13 cellular contexts compared by ENCODE assay signal in genomic region chr2:238069021-238069709, GRCh38. TPM values are rescaled to one million over a fixed set of nuclear protein-coding genes. Genes with fewer than 3 reads are reported as not detected.
DNase-seq lines count a peak whose midpoint lies in the region; ATAC-seq and TF ChIP-seq lines count a peak whose summit lies in the region.
"Had no signal": no experiment of that assay in that cellular context is flagged by ENCODE, and none has a peak within 500 bp of the region (broad histone marks: within the 10 kb centered on the region; RNA-seq: fewer than 3 reads in every experiment).

No MANE protein-coding gene starts in this region.

- peaks cover 49% of the 10 kb centered on the region for H3K4me1 Mint-ChIP-seq in activated CD4-positive, alpha-beta T cell treated with anti-CD3 and anti-CD28 coated beads for 36 hours
- H3K4me1 Mint-ChIP-seq in activated T-helper 17 cell treated with anti-CD3 and anti-CD28 coated beads, Interleukin-2, amount 50 U/mL, for 72 hours, result peaks cover 38% of the 10 kb centered on the region
- H3K4me1 Mint-ChIP-seq: B cell had no signal

- H3K27me3 Mint-ChIP-seq in activated CD4-positive, alpha-beta T cell treated with anti-CD3 and anti-CD28 coated beads for 36 hours, result no peaks in the 10 kb centered on the region
- no peaks in the 10 kb centered on the region for H3K27me3 Mint-ChIP-seq in activated T-helper 17 cell treated with anti-CD3 and anti-CD28 coated beads, Interleukin-2, amount 50 U/mL, for 72 hours
- H3K27me3 Mint-ChIP-seq: B cell had no signal

- no peak overlapping the region for H3K4me3 Mint-ChIP-seq in activated CD4-positive, alpha-beta T cell treated with anti-CD3 and anti-CD28 coated beads for 36 hours
- H3K4me3 Mint-ChIP-seq in activated T-helper 17 cell treated with anti-CD3 and anti-CD28 coated beads, Interleukin-2, amount 50 U/mL, for 72 hours, result peak overlapping the region; percentile 53
- H3K4me3 Mint-ChIP-seq: B cell, neural crest cell had no signal

- POLR2A ChIA-PET in activated CD4-positive, alpha-beta T cell treated with anti-CD3 and anti-CD28 coated beads for 36 hours (lab: Charles Lee), result interaction anchor here (0.7 kb wide), 1 partner anchor 22 kb away, joined by 3 read pairs; no protein-coding TSS in a partner anchor

- peaks cover 15% of the 10 kb centered on the region for H3K9me3 Mint-ChIP-seq in activated CD4-positive, alpha-beta T cell treated with anti-CD3 and anti-CD28 coated beads for 36 hours (ENCODE audit: low read depth)
- peaks cover 3% of the 10 kb centered on the region for H3K9me3 Mint-ChIP-seq in activated T-helper 17 cell treated with anti-CD3 and anti-CD28 coated beads, Interleukin-2, amount 50 U/mL, for 72 hours

- CTCF ChIA-PET in activated CD4-positive, alpha-beta T cell treated with anti-CD3 and anti-CD28 coated beads for 36 hours (lab: Charles Lee), result interaction anchor here (1.1 kb wide), 1 partner anchor 8 kb away, joined by 4 read pairs; no protein-coding TSS in a partner anchor

- H3K27ac Mint-ChIP-seq in activated CD4-positive, alpha-beta T cell treated with anti-CD3 and anti-CD28 coated beads for 36 hours, result peak overlapping the region; percentile 45
- peak overlapping the region; percentile 90 for H3K27ac Mint-ChIP-seq in activated T-helper 17 cell treated with anti-CD3 and anti-CD28 coated beads, Interleukin-2, amount 50 U/mL, for 72 hours
- H3K27ac Mint-ChIP-seq: B cell had no signal

- H3K36me3 Mint-ChIP-seq in activated CD4-positive, alpha-beta T cell treated with anti-CD3 and anti-CD28 coated beads for 36 hours (ENCODE audit: low read depth), result peaks cover 83% of the 10 kb centered on the region
- H3K36me3 Mint-ChIP-seq in activated T-helper 17 cell treated with anti-CD3 and anti-CD28 coated beads, Interleukin-2, amount 50 U/mL, for 72 hours (ENCODE audit: low read depth), result peaks cover 100% of the 10 kb centered on the region

- no peak for DNase-seq in activated CD4-positive, alpha-beta T cell treated with anti-CD3 and anti-CD28 coated beads for 36 hours
- no peak for DNase-seq in activated CD4-positive, alpha-beta T cell treated with anti-CD3 and anti-CD28 coated beads for 48 hours
- peak; percentile 64 for DNase-seq in Jurkat, Clone E6-1 (ENCODE audit: low read depth, low spot score)
- DNase-seq in left lobe of liver (ENCODE audit: low spot score) (peak; percentile 41), inferior parietal cortex (ENCODE audit: extremely low spot score) (no peak), kidney tubule cell (ENCODE audit: low spot score) (no peak), foreskin fibroblast (no peak)
- DNase-seq: tibial artery had no signal

- no peak overlapping the region; the same call in 1 of the 2 replicates for H3K4me3 ChIP-seq in Jurkat, Clone E6-1 (ENCODE audit: low read length)
- H3K4me3 ChIP-seq in foreskin fibroblast (ENCODE audit: low read depth in 1 of 2, low read length in 2 of 2), result no peak overlapping the region
- H3K4me3 ChIP-seq: SJSA1, tibial artery had no signal

- TF ChIP-seq CTCF in foreskin fibroblast (IDR thresholded peaks at IDR 0.05; ENCODE audit: low read depth, low read length), result no peak

- no peak for ATAC-seq in activated CD4-positive, alpha-beta T cell treated with anti-CD3 and anti-CD28 coated beads for 36 hours
- peak; percentile 11 for ATAC-seq in activated T-helper 17 cell treated with anti-CD3 and anti-CD28 coated beads, Interleukin-2, amount 50 U/mL, for 72 hours (replicated peaks)
- peak; percentile 27 for ATAC-seq in left lobe of liver

- intact Hi-C loops in activated CD4-positive, alpha-beta T cell treated with anti-CD3 and anti-CD28 coated beads for 36 hours (cut with DNase I, micrococcal nuclease), result loop anchor here in 1 of 2 experiments (10.0 kb wide), 1 partner anchor 374 kb away; no protein-coding TSS in a partner anchor

RNA-seq across cellular contexts. Expression of gene SCLY, which starts 8.4 kb away (rescaled TPM):
- total RNA-seq in activated CD4-positive, alpha-beta T cell treated with anti-CD3 and anti-CD28 coated beads for 36 hours, result 10 to 100 TPM; 59.2 to 60.5 TPM
- polyA plus RNA-seq in Jurkat, Clone E6-1 (2012; ENCODE audit: insufficient read depth, insufficient read length), result 34.0 TPM
- 10 to 100 TPM; 56.2 to 57.1 TPM for total RNA-seq in activated T-helper 17 cell treated with anti-CD3 and anti-CD28 coated beads, Interleukin-2, amount 50 U/mL, for 72 hours
- 40.6 TPM for total RNA-seq in left lobe of liver

RNA-seq across cellular contexts. Expression of gene ESPNL, which starts 31.0 kb away (rescaled TPM):
- total RNA-seq in activated CD4-positive, alpha-beta T cell treated with anti-CD3 and anti-CD28 coated beads for 36 hours, result under 1 TPM; 0.16 to 0.21 TPM
- polyA plus RNA-seq in Jurkat, Clone E6-1 (2012; ENCODE audit: insufficient read depth, insufficient read length), result 1.1 TPM
- 1 to 10 TPM in 1 of 2 donors, under 1 TPM in 1; 0.39 to 1.0 TPM for total RNA-seq in activated T-helper 17 cell treated with anti-CD3 and anti-CD28 coated beads, Interleukin-2, amount 50 U/mL, for 72 hours
- 1.7 TPM for total RNA-seq in left lobe of liver
- total RNA-seq: dermis microvascular lymphatic vessel endothelial cell had no signal

Comparison
In these comparisons a context has a peak if more than half of its experiments do, and no peak if none do; other contexts are left out.
1. DNase-seq: peak in Jurkat, Clone E6-1 (single experiment) and left lobe of liver (single experiment); none in activated CD4-positive, alpha-beta T cell treated with anti-CD3 and anti-CD28 coated beads for 36 hours (single experiment), activated CD4-positive, alpha-beta T cell treated with anti-CD3 and anti-CD28 coated beads for 48 hours (single experiment), inferior parietal cortex (single experiment), kidney tubule cell (single experiment) and foreskin fibroblast (0 of 2).